Comparison of ENCODE assay signal across 26 cellular contexts in the genomic region with DNA sequence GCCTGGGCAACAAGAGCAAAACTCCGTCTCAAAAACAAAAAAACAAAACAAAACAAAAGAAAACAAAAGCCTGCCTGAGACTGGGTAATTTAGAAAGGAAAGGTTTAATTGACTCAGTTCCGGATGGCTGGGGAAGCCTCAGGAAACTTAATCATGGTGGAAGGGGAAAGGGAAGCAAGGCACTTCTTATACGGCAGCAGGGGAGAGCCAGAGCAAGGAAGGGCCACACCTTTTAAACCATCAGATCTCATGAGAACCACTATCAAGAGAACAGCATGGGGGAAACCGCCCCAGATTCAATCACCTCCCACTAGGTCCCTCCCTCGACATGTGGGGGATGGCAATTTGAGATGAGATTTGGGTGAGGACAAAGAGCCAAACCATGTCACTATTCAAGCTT.
A peak's percentile ranks its signal among the peaks of the same experiment; 100 is the strongest.
DNase-seq lines count a peak whose midpoint lies in the region; ATAC-seq, FAIRE-seq and TF ChIP-seq lines count a peak whose summit lies in the region.
"Had no signal": no experiment of that assay in that cellular context is flagged by ENCODE, and none has a peak within 500 bp of the region (broad histone marks: within the 10 kb centered on the region; RNA-seq: fewer than 3 reads in every experiment).

No MANE protein-coding gene starts in this region.

- H3K79me2 ChIP-seq in HepG2 (ENCODE audit: insufficient read depth, low read length) = no peaks in the 10 kb centered on the region
- no peaks in the 10 kb centered on the region; the same call in 2 of the 3 replicates for H3K79me2 ChIP-seq in K562 (ENCODE audit: control insufficient read depth, insufficient read depth, low read length)

- no peak overlapping the region for H3K9ac ChIP-seq in HepG2 (ENCODE audit: insufficient read depth, low read depth, low read length)
- H3K9ac ChIP-seq in K562 (ENCODE audit: insufficient read depth in 1 of 2, low read depth in 2 of 2, low read length in 2 of 2) = no peak overlapping the region

- H3K9me3 ChIP-seq in right lobe of liver = no peaks in the 10 kb centered on the region
- no peaks in the 10 kb centered on the region for H3K9me3 ChIP-seq in HepG2 (ENCODE audit: low read length)
- H3K9me3 ChIP-seq in K562 (replicated peaks; ENCODE audit: control insufficient read depth, insufficient read depth, low read depth, low read length) = no peaks in the 10 kb centered on the region
- H3K9me3 ChIP-seq: ascending aorta, esophagus squamous epithelium, gastrocnemius medialis, MG63, testis, vagina had no signal

- H3K4me3 ChIP-seq in right lobe of liver (no peak overlapping the region), HepG2 (replicated peaks in 1 of 3; ENCODE audit: insufficient read depth in 1 of 3, low read depth in 2 of 3, low read length in 3 of 3) (no peak overlapping the region), K562 (no peak overlapping the region)
- H3K4me3 ChIP-seq: ascending aorta, esophagus squamous epithelium, gastrocnemius medialis, MG63, testis, vagina had no signal

- BruUV-seq in HepG2 (replicated peaks; lab: Mats Ljungman, UMichigan) = no TSS peak
- BruUV-seq in K562 (replicated peaks; lab: Mats Ljungman, UMichigan) = no TSS peak

- DNase-seq in right lobe of liver (no peak), HepG2 (ENCODE audit: low spot score) (no peak), K562 (ENCODE audit: extremely low read depth in 1 of 4, low spot score in 3 of 4) (peak in 1 of 4 experiments; percentile 49), mesenteric fat pad (ENCODE audit: low spot score) (peak; percentile 2), NCI-H226 (no peak), NCI-H345 treated with DMSO at 0.1 percent for 48 hours (lab: John Stamatoyannopoulos, UW; ENCODE audit: unreplicated experiment) (no peak)
- DNase-seq: activated CD4-positive, alpha-beta memory T cell treated with anti-CD3 and anti-CD28 coated beads, Interleukin-2, amount 10 ng/mL, durations not matched to agents 7 days and 5 days; activated CD4-positive, CD25-positive, alpha-beta regulatory T cell; activated naive CD4-positive, alpha-beta T cell treated with anti-CD3 and anti-CD28 coated beads for 36 hours; activated T-cell treated with anti-CD3 and anti-CD28 coated beads, Interleukin-2, amount 50 U/mL, for 4 hours; cerebellar nuclear complex; effector CD4-positive, alpha-beta T cell; esophagus squamous epithelium; gastrocnemius medialis; GOT3; mesenchymal stem cell; MG63; naive thymus-derived CD8-positive, alpha-beta T cell; NCI-H1436; NCI-H748 treated with DMSO at 0.1 percent for 48 hours; testis had no signal

- TF ChIP-seq RAD21 in HepG2 (CRISPR knock-in tag; IDR thresholded peaks at IDR 0.05) (no peak), K562 (CRISPR knock-in tag; conservative IDR thresholded peaks at IDR 0.05 in 1 of 2, IDR thresholded peaks at IDR 0.05 in 1 of 2) (no peak)

- no peak overlapping the region for H3K27ac ChIP-seq in right lobe of liver
- no peak overlapping the region for H3K27ac ChIP-seq in HepG2 (ENCODE audit: extremely low read length, insufficient read depth, low read length)
- no peak overlapping the region for H3K27ac ChIP-seq in K562 (ENCODE audit: extremely low read depth, low read depth, low read length)
- H3K27ac ChIP-seq: ascending aorta, esophagus squamous epithelium, gastrocnemius medialis, RWPE1, testis, vagina had no signal

- peak in 3 of 4 donors; percentile 15 to 55 (median 17) for ATAC-seq in right lobe of liver
- ATAC-seq in HepG2 = no peak
- ATAC-seq in K562 = peak; percentile 66
- no peak for ATAC-seq in GM21367 (IDR thresholded peaks at IDR 0.05; ENCODE audit: unreplicated experiment)
- ATAC-seq: activated T-cell treated with anti-CD3 and anti-CD28 coated beads, Interleukin-2, amount 50 U/mL, for 4 hours; gastrocnemius medialis; naive thymus-derived CD8-positive, alpha-beta T cell; SK-N-SH treated with all-trans-retinoic acid at 6 μM for 48 hours had no signal

- whole genome bisulfite sequencing in right lobe of liver (ENCODE audit: insufficient coverage, low coverage, low lambda C conversion rate, missing lambda C conversion rate) = 83% methylated on average over 4 of the region's 5 CpGs
- WGBS in HepG2 (ENCODE audit: low lambda C conversion rate) = 90% methylated on average over 5 of the region's 5 CpGs
- 39% methylated on average over 5 of the region's 5 CpGs for WGBS in K562 (ENCODE audit: insufficient coverage, low coverage, missing lambda C conversion rate)

- FAIRE-seq in HepG2 (lab: Jason Lieb, UNC) (no peak), K562 (lab: Jason Lieb, UNC) (no peak)

- TF ChIP-seq POLR2A in right lobe of liver (IDR thresholded peaks at IDR 0.05) (no peak), HepG2 (IDR thresholded peaks at IDR 0.05; ENCODE audit: insufficient read depth in 1 of 2, low read depth in 2 of 2, low read length in 2 of 2) (no peak), K562 (conservative IDR thresholded peaks at IDR 0.05) (no peak)

- POLR2A ChIA-PET in HepG2 (lab: Yijun Ruan, JAX) (interaction anchor here (1.2 kb wide), 1 partner anchor 9 kb away, joined by 3 read pairs; no protein-coding TSS in a partner anchor), K562 (lab: Yijun Ruan, JAX) (no interaction called here)

- in situ Hi-C loops in HepG2 (cut with HindIII; ENCODE audit: extremely low pct_ligation_motif_present, low pct_unique_long_range_greater_than_20kb) (no loop called here), K562 (cut with MboI) (no loop called here)

- H4K20me1 ChIP-seq in HepG2 (ENCODE audit: insufficient read depth, low read length) (no peaks in the 10 kb centered on the region), K562 (replicated peaks; ENCODE audit: control insufficient read depth, insufficient read depth, low read length) (no peaks in the 10 kb centered on the region)

- H3K9me1 ChIP-seq in K562 (ENCODE audit: control insufficient read depth, insufficient read depth, low read length) = no peaks in the 10 kb centered on the region

- H3K36me3 ChIP-seq in right lobe of liver (no peaks in the 10 kb centered on the region), HepG2 (replicated peaks in 1 of 2; ENCODE audit: control insufficient read depth in 1 of 2, insufficient read depth in 2 of 2, low read length in 2 of 2) (peaks cover 0 to 3% of the 10 kb centered on the region in 2 experiments; a peak in 3 of 5 replicates), K562 (ENCODE audit: control insufficient read depth, insufficient read depth, low read length) (peaks cover 24% of the 10 kb centered on the region; the same call in 2 of the 3 replicates)

- intact Hi-C loops in right lobe of liver (cut with DNase I) (no loop called here), HepG2 (cut with micrococcal nuclease; ENCODE audit: unreplicated experiment) (no loop called here), K562 (cut with micrococcal nuclease) (loop anchor here (5.0 to 10.0 kb wide), 2 partner anchors 123 to 355 kb away; partner anchors contain the start of gene UBE2K)

- H2AFZ ChIP-seq in HepG2 (ENCODE audit: low read length) (no peak overlapping the region), K562 (ENCODE audit: low read depth, low read length) (no peak overlapping the region)

- no peak for TF ChIP-seq CTCF in right lobe of liver (IDR thresholded peaks at IDR 0.05)
- no peak for TF ChIP-seq CTCF in HepG2 (CRISPR knock-in tag; IDR thresholded peaks at IDR 0.05)
- no peak for TF ChIP-seq CTCF in K562 (IDR thresholded peaks at IDR 0.05 in 2 of 3, conservative IDR thresholded peaks at IDR 0.05 in 1 of 3; ENCODE audit: insufficient read depth in 2 of 3, low read depth in 1 of 3, low read length in 3 of 3)

- TF ChIP-seq EP300 in HepG2 (IDR thresholded peaks at IDR 0.05; ENCODE audit: low read depth in 2 of 2, low read length in 2 of 2) = no peak
- no peak for TF ChIP-seq EP300 in HepG2 (CRISPR knock-in tag; IDR thresholded peaks at IDR 0.05; ENCODE audit: borderline replicate concordance)
- no peak for TF ChIP-seq EP300 in K562 (IDR thresholded peaks at IDR 0.05; ENCODE audit: low read length)

- no peaks in the 10 kb centered on the region for H3K27me3 ChIP-seq in right lobe of liver
- H3K27me3 ChIP-seq in HepG2 (ENCODE audit: control insufficient read depth in 1 of 2, insufficient read depth in 2 of 2, low read length in 2 of 2) = no peaks in the 10 kb centered on the region
- no peaks in the 10 kb centered on the region for H3K27me3 ChIP-seq in K562 (ENCODE audit: control insufficient read depth in 2 of 2, insufficient read depth in 2 of 2, low read length in 2 of 2)
- H3K27me3 ChIP-seq: ascending aorta, esophagus squamous epithelium, gastrocnemius medialis, MG63, testis, vagina had no signal

- H3K4me2 ChIP-seq in HepG2 (ENCODE audit: low read depth, low read length) = no peak overlapping the region
- no peak overlapping the region for H3K4me2 ChIP-seq in K562 (ENCODE audit: insufficient read depth, low read length)

- CTCF ChIA-PET in HepG2 (lab: Yijun Ruan, JAX; ENCODE audit: low intra/inter-chr PET ratio, low total read pairs) = no interaction called here
- CTCF ChIA-PET in K562 (lab: Yijun Ruan, JAX; ENCODE audit: low intra/inter-chr PET ratio) = interaction anchor here (0.7 kb wide), 1 partner anchor 22 kb away, joined by 4 read pairs; no protein-coding TSS in a partner anchor

- H3K4me1 ChIP-seq in right lobe of liver (peaks cover 0 to 6% (median 2%) of the 10 kb centered on the region in 4 donors), HepG2 (ENCODE audit: insufficient read depth, low read length) (peaks cover 20% of the 10 kb centered on the region), K562 (replicated peaks in 1 of 2; ENCODE audit: control insufficient read depth in 2 of 2, insufficient read depth in 2 of 2, low read length in 2 of 2) (peaks cover 0 to 4% of the 10 kb centered on the region in 2 experiments; a peak in 4 of 5 replicates)
- H3K4me1 ChIP-seq: ascending aorta, esophagus squamous epithelium, gastrocnemius medialis, testis had no signal

TF ChIP-seq in HepG2, 621 proteins besides CTCF, POLR2A, EP300 and RAD21 (continues in another document):
- TF ChIP-seq KDM6A (CRISPR knock-in tag; IDR thresholded peaks at IDR 0.05; ENCODE audit: low read depth) = no peak

TF ChIP-seq in K562, 482 proteins besides CTCF, POLR2A, EP300 and RAD21 (continues in another document):
- peak; percentile 32; the same call in 1 of the 2 replicates for TF ChIP-seq CTBP1 (IDR thresholded peaks at IDR 0.05; ENCODE audit: borderline replicate concordance)
- TF ChIP-seq, protein P1, sequence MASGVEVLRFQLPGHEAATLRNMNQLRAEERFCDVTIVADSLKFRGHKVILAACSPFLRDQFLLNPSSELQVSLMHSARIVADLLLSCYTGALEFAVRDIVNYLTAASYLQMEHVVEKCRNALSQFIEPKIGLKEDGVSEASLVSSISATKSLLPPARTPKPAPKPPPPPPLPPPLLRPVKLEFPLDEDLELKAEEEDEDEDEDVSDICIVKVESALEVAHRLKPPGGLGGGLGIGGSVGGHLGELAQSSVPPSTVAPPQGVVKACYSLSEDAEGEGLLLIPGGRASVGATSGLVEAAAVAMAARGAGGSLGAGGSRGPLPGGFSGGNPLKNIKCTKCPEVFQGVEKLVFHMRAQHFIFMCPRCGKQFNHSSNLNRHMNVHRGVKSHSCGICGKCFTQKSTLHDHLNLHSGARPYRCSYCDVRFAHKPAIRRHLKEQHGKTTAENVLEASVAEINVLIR (CRISPR knock-in tag; IDR thresholded peaks at IDR 0.05) = no peak
- TF ChIP-seq RCOR1 (IDR thresholded peaks at IDR 0.05; ENCODE audit: borderline replicate concordance in 1 of 2, low read depth in 2 of 2, low read length in 2 of 2) = peak in 1 of 2 experiments; percentile 54; a peak in 1 of 4 replicates
- no peak for TF ChIP-seq ZNF212 (CRISPR knock-in tag; IDR thresholded peaks at IDR 0.05)
- no peak for TF ChIP-seq MTF1 (CRISPR knock-in tag; IDR thresholded peaks at IDR 0.05; ENCODE audit: borderline replicate concordance)

Comparison
In these comparisons a context has a peak if more than half of its experiments do, and no peak if none do; other contexts are left out.
1. ATAC-seq: peak in right lobe of liver (3 of 4) and K562 (single experiment); none in HepG2 (single experiment) and GM21367 (single experiment).